18 cellular contexts compared by ENCODE assay signal in genomic region chr19:29162694-29163093, GRCh38. TPM values are rescaled to one million over a fixed set of nuclear protein-coding genes. Genes with fewer than 3 reads are reported as not detected.
DNase-seq lines count a peak whose midpoint lies in the region; ATAC-seq and TF ChIP-seq lines count a peak whose summit lies in the region.
"Had no signal": no experiment of that assay in that cellular context is flagged by ENCODE, and none has a peak within 500 bp of the region (broad histone marks: within the 10 kb centered on the region; RNA-seq: fewer than 3 reads in every experiment).

No MANE protein-coding gene starts in this region.

- H3K9me3 ChIP-seq in MG63 (peaks cover 3% of the 10 kb centered on the region; the same call in 1 of the 2 replicates), adrenal gland (replicated peaks in 1 of 3) (no peaks in the 10 kb centered on the region)

- H3K4me1 Mint-ChIP-seq in GM23338 = peaks cover 25% of the 10 kb centered on the region
- H3K4me1 Mint-ChIP-seq: B cell; CD8-positive, alpha-beta memory T cell had no signal

- no peak overlapping the region for H3K4me3 Mint-ChIP-seq in GM23338
- H3K4me3 Mint-ChIP-seq: B cell; CD4-positive, alpha-beta T cell; CD8-positive, alpha-beta memory T cell had no signal

- no peak overlapping the region; the same call in 1 of the 2 replicates for H3K4me3 ChIP-seq in GM23338
- H3K4me3 ChIP-seq in MG63 = no peak overlapping the region
- no peak overlapping the region for H3K4me3 ChIP-seq in adrenal gland
- H3K4me3 ChIP-seq: BLaER1 had no signal

- peaks cover 5% of the 10 kb centered on the region for H3K27me3 Mint-ChIP-seq in GM23338 (ENCODE audit: insufficient read depth, low read depth, poor library complexity)
- H3K27me3 Mint-ChIP-seq: B cell had no signal

- intact Hi-C loops in adrenal gland (cut with DNase I) = no loop called here

- H2AFZ ChIP-seq in GM23338 = no peak overlapping the region

- peak; percentile 69 for ATAC-seq in GM23338

- H3K4me1 ChIP-seq in GM23338 (ENCODE audit: insufficient read depth) (peaks cover 14% of the 10 kb centered on the region; the same call in 1 of the 2 replicates), adrenal gland (replicated peaks in 1 of 2) (peaks cover 0 to 4% of the 10 kb centered on the region in 2 donors)
- H3K4me1 ChIP-seq: BLaER1 had no signal

- H3K27ac Mint-ChIP-seq in GM23338 = no peak overlapping the region
- H3K27ac Mint-ChIP-seq: B cell; CD4-positive, alpha-beta T cell; CD8-positive, alpha-beta memory T cell had no signal

- no peaks in the 10 kb centered on the region; the same call in 2 of the 3 replicates for H3K36me3 Mint-ChIP-seq in GM23338 (ENCODE audit: low read depth)

- 10 to 23% (median 13%) methylated on average over 3 of the region's 3 CpGs for WGBS in adrenal gland, 4 donors

- peaks cover 6% of the 10 kb centered on the region; the same call in 1 of the 2 replicates for H3K27me3 ChIP-seq in GM23338 (ENCODE audit: insufficient read depth)
- no peaks in the 10 kb centered on the region for H3K27me3 ChIP-seq in MG63
- no peaks in the 10 kb centered on the region for H3K27me3 ChIP-seq in adrenal gland
- H3K27me3 ChIP-seq: BLaER1 had no signal

- H3K36me3 ChIP-seq in GM23338 (ENCODE audit: insufficient read depth) (no peaks in the 10 kb centered on the region), MG63 (no peaks in the 10 kb centered on the region), adrenal gland (replicated peaks in 1 of 2) (no peaks in the 10 kb centered on the region)
- H3K36me3 ChIP-seq: BLaER1 had no signal

- H3K9me3 Mint-ChIP-seq in GM23338 = peaks cover 6% of the 10 kb centered on the region; the same call in 1 of the 3 replicates

- H3K9me2 ChIP-seq in GM23338 (ENCODE audit: insufficient read depth) = no peaks in the 10 kb centered on the region

- no peaks in the 10 kb centered on the region for H4K20me1 ChIP-seq in GM23338 (replicated peaks; ENCODE audit: insufficient read depth)
- H4K20me1 ChIP-seq: BLaER1 had no signal

- TF ChIP-seq CTCF in GM23338 (conservative IDR thresholded peaks at IDR 0.05; ENCODE audit: low read depth in 2 of 2) = no peak
- TF ChIP-seq CTCF in adrenal gland (IDR thresholded peaks at IDR 0.05) = no peak

- H3K79me2 ChIP-seq in GM23338 (replicated peaks; ENCODE audit: insufficient read depth) = no peaks in the 10 kb centered on the region

- no peak for TF ChIP-seq POLR2A in adrenal gland (IDR thresholded peaks at IDR 0.05)

- peak; percentile 23 for DNase-seq in GM23338 (ENCODE audit: low spot score)
- peak; percentile 23 for DNase-seq in MG63
- peak in 4 of 7 donors; percentile 11 to 25 (median 18) for DNase-seq in adrenal gland
- peak; percentile 30 for DNase-seq in iPS-NIHi7 (ENCODE audit: extremely low spot score)
- no peak for DNase-seq in NCI-H2227 treated with DMSO at 0.1 percent for 48 hours (lab: John Stamatoyannopoulos, UW)
- no peak for DNase-seq in CD1c-positive myeloid dendritic cell (ENCODE audit: extremely low spot score)
- no peak for DNase-seq in hypothalamus (lab: John Stamatoyannopoulos, UW)
- no peak for DNase-seq in DMS53 (lab: John Stamatoyannopoulos, UW)
- DNase-seq: CD4-positive, alpha-beta T cell; CD8-positive, alpha-beta memory T cell; DMS 273 treated with DMSO at 0.1 percent for 48 hours; DMS79 treated with DMSO at 0.1 percent for 48 hours; GF-D8; HCEC 1CT had no signal

- H3K4me2 ChIP-seq in GM23338 = peak overlapping the region; percentile 25; the same call in 1 of the 2 replicates
- H3K4me2 ChIP-seq: BLaER1 had no signal

- H3K27ac ChIP-seq in GM23338 (ENCODE audit: low read depth) = no peak overlapping the region
- H3K27ac ChIP-seq in adrenal gland = no peak overlapping the region
- H3K27ac ChIP-seq: 22Rv1, BLaER1, C4-2B had no signal

- no peaks in the 10 kb centered on the region for H3F3A ChIP-seq in GM23338 (replicated peaks; ENCODE audit: low read depth)

TF ChIP-seq in GM23338, 12 proteins besides CTCF, POLR2A, EP300 and RAD21:
- no peak for TF ChIP-seq NANOG (IDR thresholded peaks at IDR 0.05; ENCODE audit: borderline replicate concordance)
- no peak for TF ChIP-seq EZH2phosphoT487 (IDR thresholded peaks at IDR 0.05; ENCODE audit: unreplicated experiment)
- no peak for TF ChIP-seq STAT1 (IDR thresholded peaks at IDR 0.05; ENCODE audit: unreplicated experiment)
- no peak for TF ChIP-seq CREB1 (CRISPR knock-in tag; IDR thresholded peaks at IDR 0.05; ENCODE audit: low read depth)
- no peak for TF ChIP-seq REST (IDR thresholded peaks at IDR 0.05; ENCODE audit: unreplicated experiment)

RNA-seq across cellular contexts. Expression of gene UQCRFS1, which starts 50.3 kb away (rescaled TPM):
- total RNA-seq in GM23338 (2014; rRNA removed; shearing (Covaris generic)) = 49.4 and 60.1 TPM in 2 replicates
- polyA plus RNA-seq in GM23338 (2016; fragmentation: Nextera tagmentation; extraction: Ambion mirVana) (51.2 and 57.6 TPM in 2 replicates), adrenal gland (100 to 1,000 TPM in 1 of 3 donors, 10 to 100 TPM in 2; 13.0 to 120 (median 13.8) TPM)
- 22.9 and 52.3 TPM in 2 replicates for total RNA-seq in MG63 (2014; rRNA removed; shearing (Covaris generic); ENCODE audit: low replicate concordance)
- 100 to 1,000 TPM in 1 of 8 donors, 10 to 100 TPM in 7; 48.5 to 106 (median 54.4) TPM for total RNA-seq in adrenal gland

Comparison
In these comparisons a context has a peak if more than half of its experiments do, and no peak if none do; other contexts are left out.
1. DNase-seq: peak in GM23338 (single experiment), MG63 (single experiment), adrenal gland (4 of 7) and iPS-NIHi7 (single experiment); none in NCI-H2227 treated with DMSO at 0.1 percent for 48 hours (single experiment), CD1c-positive myeloid dendritic cell (single experiment), hypothalamus (0 of 51) and DMS53 (single experiment).